ENCODE assay signal across 27 cellular contexts in the genomic region with DNA sequence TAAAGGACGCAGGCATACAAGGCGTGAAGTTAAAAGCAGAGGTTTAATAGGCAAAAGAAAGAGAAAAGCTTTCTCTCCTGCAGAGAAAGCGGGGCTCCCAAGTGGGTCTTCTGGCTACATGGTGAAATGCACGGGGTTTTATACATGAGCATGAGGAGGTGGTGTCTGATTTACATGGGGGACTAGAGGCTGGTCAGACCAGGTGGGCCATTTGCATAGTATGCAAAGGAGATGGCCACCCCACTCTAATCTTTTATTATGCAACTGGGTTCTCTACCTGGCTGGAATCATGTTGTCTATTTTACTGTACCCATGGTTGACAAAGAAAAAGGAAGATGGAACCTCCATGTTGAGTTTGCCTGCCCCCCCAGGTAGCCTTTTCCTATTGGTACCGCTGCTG.
"Had no signal": no experiment of that assay in that cellular context is flagged by ENCODE, and none has a peak within 500 bp of the region (broad histone marks: within the 10 kb centered on the region; RNA-seq: fewer than 3 reads in every experiment).

No MANE protein-coding gene starts in this region.

- ATAC-seq: activated naive CD4-positive, alpha-beta T cell treated with anti-CD3 and anti-CD28 coated beads, Interleukin-2, amount 50 U/mL, for 72 hours; activated T-cell treated with anti-CD3 and anti-CD28 coated beads, Interleukin-2, amount 50 U/mL, for 72 hours; gastroesophageal sphincter had no signal

- H3K36me3 Mint-ChIP-seq: activated naive CD4-positive, alpha-beta T cell treated with anti-CD3 and anti-CD28 coated beads, Interleukin-2, amount 10 ng/mL, durations not matched to agents 7 days and 5 days; activated naive CD4-positive, alpha-beta T cell treated with anti-CD3 and anti-CD28 coated beads, Interleukin-2, amount 50 U/mL, for 72 hours; activated naive CD8-positive, alpha-beta T cell treated with anti-CD3 and anti-CD28 coated beads, Interleukin-2, amount 10 ng/mL, durations not matched to agents 7 days and 5 days; brain had no signal

- H3K27ac ChIP-seq: ascending aorta, breast epithelium, cardiac muscle cell, colonic mucosa, epithelial cell of prostate, esophagus squamous epithelium, gastroesophageal sphincter had no signal

- H3K36me3 ChIP-seq: ascending aorta, breast epithelium, cardiac muscle cell, colonic mucosa, esophagus squamous epithelium, gastroesophageal sphincter had no signal

- H3K9me3 ChIP-seq: ascending aorta, breast epithelium, colonic mucosa, esophagus squamous epithelium had no signal

- H3K4me3 ChIP-seq: ascending aorta, breast epithelium, cardiac muscle cell, colonic mucosa, esophagus squamous epithelium, gastroesophageal sphincter had no signal

- H3K9me3 Mint-ChIP-seq: activated CD4-positive, alpha-beta T cell treated with anti-CD3 and anti-CD28 coated beads, Interleukin-2, amount 10 ng/mL, durations not matched to agents 7 days and 5 days; activated naive CD4-positive, alpha-beta T cell treated with anti-CD3 and anti-CD28 coated beads, Interleukin-2, amount 50 U/mL, for 72 hours had no signal

- H3K27ac Mint-ChIP-seq: activated CD4-positive, alpha-beta memory T cell treated with anti-CD3 and anti-CD28 coated beads, Interleukin-2, amount 10 ng/mL, durations not matched to agents 7 days and 5 days; activated CD4-positive, alpha-beta T cell treated with anti-CD3 and anti-CD28 coated beads, Interleukin-2, amount 10 ng/mL, durations not matched to agents 7 days and 5 days; activated naive CD4-positive, alpha-beta T cell treated with anti-CD3 and anti-CD28 coated beads, Interleukin-2, amount 10 ng/mL, durations not matched to agents 7 days and 5 days; activated naive CD4-positive, alpha-beta T cell treated with anti-CD3 and anti-CD28 coated beads, Interleukin-2, amount 50 U/mL, for 72 hours; activated naive CD8-positive, alpha-beta T cell treated with anti-CD3 and anti-CD28 coated beads, Interleukin-2, amount 10 ng/mL, durations not matched to agents 7 days and 5 days; activated T-cell treated with anti-CD3 and anti-CD28 coated beads, Interleukin-2, amount 50 U/mL, for 24 hours; brain had no signal

- H3K27me3 ChIP-seq: ascending aorta, breast epithelium, cardiac muscle cell, colonic mucosa, esophagus squamous epithelium, gastroesophageal sphincter had no signal

- DNase-seq: activated CD4-positive, alpha-beta memory T cell treated with anti-CD3 and anti-CD28 coated beads, Interleukin-2, amount 10 ng/mL, durations not matched to agents 7 days and 5 days; activated CD4-positive, alpha-beta T cell treated with anti-CD3 and anti-CD28 coated beads for 1 hour; activated CD4-positive, alpha-beta T cell treated with anti-CD3 and anti-CD28 coated beads for 4 hours; activated CD4-positive, alpha-beta T cell treated with anti-CD3 and anti-CD28 coated beads, Interleukin-2, amount 10 ng/mL, durations not matched to agents 7 days and 5 days; activated CD4-positive, alpha-beta T cell treated with anti-CD3 and anti-CD28 coated beads, Interleukin-2, amount 50 U/mL, for 4 hours; activated CD8-positive, alpha-beta memory T cell treated with anti-CD3 and anti-CD28 coated beads, Interleukin-2, amount 50 U/mL, for 48 hours; activated gamma-delta T cell; activated naive CD4-positive, alpha-beta T cell; activated naive CD4-positive, alpha-beta T cell treated with anti-CD3 and anti-CD28 coated beads, Interleukin-2, amount 10 ng/mL, durations not matched to agents 7 days and 5 days; activated naive CD8-positive, alpha-beta T cell treated with anti-CD3 and anti-CD28 coated beads, Interleukin-2, amount 10 ng/mL, durations not matched to agents 7 days and 5 days; activated T-cell treated with anti-CD3 and anti-CD28 coated beads for 4 hours; activated T-cell treated with anti-CD3 and anti-CD28 coated beads, Interleukin-2, amount 50 U/mL, for 24 hours; activated T-cell treated with anti-CD3 and anti-CD28 coated beads, Interleukin-2, amount 50 U/mL, for 72 hours; central memory CD4-positive, alpha-beta T cell; cerebellar nuclear complex; colonic mucosa; effector CD8-positive, alpha-beta T cell; esophagus squamous epithelium; foreskin melanocyte; T-helper 2 cell had no signal

- H3K4me3 Mint-ChIP-seq: activated CD4-positive, alpha-beta memory T cell treated with anti-CD3 and anti-CD28 coated beads, Interleukin-2, amount 10 ng/mL, durations not matched to agents 7 days and 5 days; activated CD4-positive, alpha-beta T cell treated with anti-CD3 and anti-CD28 coated beads, Interleukin-2, amount 10 ng/mL, durations not matched to agents 7 days and 5 days; activated naive CD4-positive, alpha-beta T cell treated with anti-CD3 and anti-CD28 coated beads, Interleukin-2, amount 10 ng/mL, durations not matched to agents 7 days and 5 days; activated naive CD8-positive, alpha-beta T cell treated with anti-CD3 and anti-CD28 coated beads, Interleukin-2, amount 10 ng/mL, durations not matched to agents 7 days and 5 days; activated T-cell treated with anti-CD3 and anti-CD28 coated beads, Interleukin-2, amount 50 U/mL, for 24 hours; activated T-cell treated with anti-CD3 and anti-CD28 coated beads, Interleukin-2, amount 50 U/mL, for 72 hours; brain had no signal

- H3K4me1 Mint-ChIP-seq: activated CD4-positive, alpha-beta memory T cell treated with anti-CD3 and anti-CD28 coated beads, Interleukin-2, amount 10 ng/mL, durations not matched to agents 7 days and 5 days; activated CD4-positive, alpha-beta T cell treated with anti-CD3 and anti-CD28 coated beads, Interleukin-2, amount 10 ng/mL, durations not matched to agents 7 days and 5 days; activated naive CD4-positive, alpha-beta T cell treated with anti-CD3 and anti-CD28 coated beads, Interleukin-2, amount 10 ng/mL, durations not matched to agents 7 days and 5 days; activated naive CD8-positive, alpha-beta T cell treated with anti-CD3 and anti-CD28 coated beads, Interleukin-2, amount 10 ng/mL, durations not matched to agents 7 days and 5 days; brain had no signal

- H3K27me3 Mint-ChIP-seq: activated CD4-positive, alpha-beta memory T cell treated with anti-CD3 and anti-CD28 coated beads, Interleukin-2, amount 10 ng/mL, durations not matched to agents 7 days and 5 days; activated CD4-positive, alpha-beta T cell treated with anti-CD3 and anti-CD28 coated beads, Interleukin-2, amount 10 ng/mL, durations not matched to agents 7 days and 5 days; activated naive CD4-positive, alpha-beta T cell treated with anti-CD3 and anti-CD28 coated beads, Interleukin-2, amount 10 ng/mL, durations not matched to agents 7 days and 5 days; activated naive CD8-positive, alpha-beta T cell treated with anti-CD3 and anti-CD28 coated beads, Interleukin-2, amount 10 ng/mL, durations not matched to agents 7 days and 5 days; activated T-cell treated with anti-CD3 and anti-CD28 coated beads, Interleukin-2, amount 50 U/mL, for 24 hours had no signal

- H3K4me1 ChIP-seq: ascending aorta, breast epithelium, colonic mucosa, esophagus squamous epithelium, gastroesophageal sphincter had no signal
